Comparison of ENCODE assay signal across 24 cellular contexts in genomic region chr2:227615906-227616305, GRCh38. TPM values are rescaled to one million over a fixed set of nuclear protein-coding genes. Genes with fewer than 3 reads are reported as not detected.
"Had no signal": no experiment of that assay in that cellular context is flagged by ENCODE, and none has a peak within 500 bp of the region (broad histone marks: within the 10 kb centered on the region; RNA-seq: fewer than 3 reads in every experiment).

No MANE protein-coding gene starts in this region.

- H2AFZ ChIP-seq: hepatocyte had no signal

- ATAC-seq: foreskin keratinocyte; left colon; naive thymus-derived CD4-positive, alpha-beta T cell had no signal

- H3K27me3 ChIP-seq: hepatocyte, right atrium auricular region, suprapubic skin, thyroid gland had no signal

- H3K4me3 ChIP-seq: dorsolateral prefrontal cortex, hepatocyte, right atrium auricular region, suprapubic skin, thyroid gland had no signal

- H3K79me2 ChIP-seq: hepatocyte had no signal

- H3K36me3 Mint-ChIP-seq: naive thymus-derived CD4-positive, alpha-beta T cell; type B pancreatic cell had no signal

- H3K9me3 Mint-ChIP-seq: nephron progenitor cell, type B pancreatic cell had no signal

- H3K4me3 Mint-ChIP-seq: naive thymus-derived CD4-positive, alpha-beta T cell; nephron progenitor cell; type B pancreatic cell had no signal

- H3K27ac ChIP-seq: dorsolateral prefrontal cortex, foreskin keratinocyte, hepatocyte, right atrium auricular region, suprapubic skin, thyroid gland had no signal

- H3K9me3 ChIP-seq: right atrium auricular region, suprapubic skin, thyroid gland had no signal

- H3K36me3 ChIP-seq: right atrium auricular region, suprapubic skin, thyroid gland had no signal

- H3K4me2 ChIP-seq: hepatocyte had no signal

- H3K4me1 Mint-ChIP-seq: naive thymus-derived CD4-positive, alpha-beta T cell had no signal

- H3K27ac Mint-ChIP-seq: naive thymus-derived CD4-positive, alpha-beta T cell; type B pancreatic cell had no signal

- DNase-seq: cortex of kidney; dorsolateral prefrontal cortex; effector CD8-positive, alpha-beta T cell; foreskin keratinocyte; head of caudate nucleus; left colon; naive thymus-derived CD4-positive, alpha-beta T cell; nephron progenitor cell; posterior cingulate gyrus; stimulated activated CD4-positive, alpha-beta T cell treated with anti-CD3 and anti-CD28 coated beads, Interleukin-2, amount 100 ng/mL, for 48 hours; stimulated activated naive CD4-positive, alpha-beta T cell treated with Interleukin-2 at 50 U/mL for 16 hours; thyroid gland had no signal

- H3K4me1 ChIP-seq: foreskin keratinocyte, right atrium auricular region, thyroid gland had no signal

RNA-seq across cellular contexts. Expression of gene SCYGR3, which starts 1.3 kb away (rescaled TPM):
- total RNA-seq: dorsolateral prefrontal cortex; foreskin keratinocyte; hepatocyte; kidney epithelial cell; left colon; liver; lung microvascular endothelial cell; mesenteric fat pad; mononuclear cell; naive thymus-derived CD4-positive, alpha-beta T cell; osteocyte; right atrium auricular region; suprapubic skin; thyroid gland had no signal
- polyA plus RNA-seq: esophagus; foreskin keratinocyte; hepatocyte; liver; naive thymus-derived CD4-positive, alpha-beta T cell; small intestine had no signal

RNA-seq across cellular contexts. Expression of gene SCYGR4, which starts 1.4 kb away (rescaled TPM):
- total RNA-seq: foreskin keratinocyte; hepatocyte; kidney epithelial cell; left colon; liver; lung microvascular endothelial cell; mesenteric fat pad; mononuclear cell; naive thymus-derived CD4-positive, alpha-beta T cell; osteocyte; right atrium auricular region; thyroid gland had no signal
- polyA plus RNA-seq: esophagus; foreskin keratinocyte; hepatocyte; liver; naive thymus-derived CD4-positive, alpha-beta T cell; small intestine had no signal

RNA-seq across cellular contexts. Expression of gene SCYGR2, which starts 17.2 kb away (rescaled TPM):
- total RNA-seq: dorsolateral prefrontal cortex; foreskin keratinocyte; hepatocyte; kidney epithelial cell; left colon; liver; lung microvascular endothelial cell; mesenteric fat pad; mononuclear cell; naive thymus-derived CD4-positive, alpha-beta T cell; osteocyte; right atrium auricular region; thyroid gland had no signal
- polyA plus RNA-seq: esophagus; foreskin keratinocyte; hepatocyte; liver; naive thymus-derived CD4-positive, alpha-beta T cell; small intestine had no signal

RNA-seq across cellular contexts. Expression of gene SCYGR5, which starts 50.7 kb away (rescaled TPM):
- total RNA-seq: dorsolateral prefrontal cortex; foreskin keratinocyte; hepatocyte; kidney epithelial cell; left colon; liver; lung microvascular endothelial cell; mesenteric fat pad; mononuclear cell; naive thymus-derived CD4-positive, alpha-beta T cell; osteocyte; right atrium auricular region; suprapubic skin; thyroid gland had no signal
- polyA plus RNA-seq: esophagus; foreskin keratinocyte; hepatocyte; liver; naive thymus-derived CD4-positive, alpha-beta T cell; small intestine had no signal
